In the genomic region with DNA sequence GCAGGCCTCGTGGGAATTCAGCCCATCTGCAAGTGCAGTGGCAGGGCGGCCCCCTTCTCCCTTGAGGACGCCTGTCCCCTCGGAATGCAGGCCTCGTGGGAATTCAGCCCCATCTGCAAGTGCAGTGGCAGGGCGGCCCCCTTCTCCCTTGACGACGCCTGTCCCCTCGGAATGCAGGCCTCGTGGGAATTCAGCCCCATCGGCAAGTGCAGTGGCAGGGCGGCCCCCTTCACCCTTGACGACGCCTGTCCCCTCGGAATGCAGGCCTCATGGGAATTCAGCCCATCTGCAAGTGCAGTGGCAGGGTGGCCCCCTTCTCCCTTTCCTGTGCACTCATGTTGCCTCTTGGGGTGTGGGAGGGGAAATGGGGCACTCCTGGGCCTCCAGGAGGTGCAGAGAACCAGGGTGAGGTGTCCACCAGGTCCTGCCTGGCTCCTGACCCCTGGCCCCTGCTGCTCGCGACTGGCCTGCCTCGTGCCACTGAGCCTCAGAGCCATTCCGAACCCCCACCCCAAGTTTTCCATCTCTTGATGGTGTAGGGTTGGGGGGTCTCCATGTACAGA, we compare ENCODE assay signal across 27 cellular contexts. TPM values are rescaled to one million over a fixed set of nuclear protein-coding genes. Genes with fewer than 3 reads are reported as not detected.
"Had no signal": no experiment of that assay in that cellular context is flagged by ENCODE, and none has a peak within 500 bp of the region (broad histone marks: within the 10 kb centered on the region; RNA-seq: fewer than 3 reads in every experiment).

No MANE protein-coding gene starts in this region.

- H3K4me1 ChIP-seq: SJSA1 had no signal

- H3K9me3 ChIP-seq: ascending aorta, body of pancreas, SJSA1 had no signal

- H3K4me3 Mint-ChIP-seq: activated CD8-positive, alpha-beta T cell treated with anti-CD3 and anti-CD28 coated beads, Interleukin-2, amount 10 ng/mL, durations not matched to agents 7 days and 5 days; activated naive CD4-positive, alpha-beta T cell treated with anti-CD3 and anti-CD28 coated beads, Interleukin-2, amount 50 U/mL, for 24 hours; activated T-cell treated with anti-CD3 and anti-CD28 coated beads, Interleukin-2, amount 50 U/mL, for 24 hours; activated T-helper 1 cell treated with anti-CD3 and anti-CD28 coated beads, Interleukin-12 subunit alpha, Interleukin-12 subunit beta, Interleukin-2, Interleukin-4 antibody, amounts not matched to agents 30 ng/mL and 10 ng/mL and 1 ng/mL, durations not matched to agents 14 hours and 24 hours and 36 hours; T-helper 2 cell treated with Interferon-gamma antibody and Interleukin-4, amounts not matched to agents 5 μg/mL and 100 μg/mL, for 36 hours had no signal

- DNase-seq: activated CD4-positive, alpha-beta T cell treated with anti-CD3 and anti-CD28 coated beads for 48 hours; activated CD4-positive, alpha-beta T cell treated with anti-CD3 and anti-CD28 coated beads, Interleukin-2, amount 50 U/mL, for 4 hours; activated CD4-positive, CD25-positive, alpha-beta regulatory T cell treated with anti-CD3 and anti-CD28 coated beads, Interleukin-2, amount 50 U/mL, for 72 hours; activated CD8-positive, alpha-beta T cell treated with anti-CD3 and anti-CD28 coated beads, Interleukin-2, amount 10 ng/mL, durations not matched to agents 7 days and 5 days; activated effector memory CD4-positive, alpha-beta T cell treated with Interleukin-2 at 50 U/mL for 16 hours; activated naive CD4-positive, alpha-beta T cell; activated T-cell treated with anti-CD3 and anti-CD28 coated beads, Interleukin-2, amount 50 U/mL, for 24 hours; body of pancreas; central memory CD4-positive, alpha-beta T cell; KG1; MV-4-11; NCI-H1105; NCI-H1436; NCI-H2029 treated with DMSO at 0.1 percent for 48 hours; NCI-H345; NCI-H510A; NCI-H526 treated with DMSO at 0.1 percent for 48 hours; NK-92 treated with Interleukin-12 subunit alpha and Interleukin-12 subunit beta, amount 100 ng/mL, for 24 hours; RPMI8226; SHP77; SW 1271 had no signal

- H3K9me3 Mint-ChIP-seq: activated naive CD4-positive, alpha-beta T cell treated with anti-CD3 and anti-CD28 coated beads, Interleukin-2, amount 50 U/mL, for 24 hours; activated T-cell treated with anti-CD3 and anti-CD28 coated beads, Interleukin-2, amount 50 U/mL, for 24 hours; activated T-helper 1 cell treated with anti-CD3 and anti-CD28 coated beads, Interleukin-12 subunit alpha, Interleukin-12 subunit beta, Interleukin-2, Interleukin-4 antibody, amounts not matched to agents 30 ng/mL and 10 ng/mL and 1 ng/mL, durations not matched to agents 14 hours and 24 hours and 36 hours; T-helper 2 cell treated with Interferon-gamma antibody and Interleukin-4, amounts not matched to agents 5 μg/mL and 100 μg/mL, for 36 hours had no signal

- ATAC-seq: activated CD8-positive, alpha-beta T cell treated with anti-CD3 and anti-CD28 coated beads, Interleukin-2, amount 10 ng/mL, durations not matched to agents 7 days and 5 days; body of pancreas; Panc1 had no signal

- H3K27ac ChIP-seq: ascending aorta, body of pancreas, SJSA1 had no signal

- H3K36me3 Mint-ChIP-seq: activated naive CD4-positive, alpha-beta T cell treated with anti-CD3 and anti-CD28 coated beads, Interleukin-2, amount 50 U/mL, for 24 hours had no signal

- H3K4me3 ChIP-seq: ascending aorta, body of pancreas, SJSA1 had no signal

- H3K36me3 ChIP-seq: ascending aorta, SJSA1 had no signal

- H3K27ac Mint-ChIP-seq: activated CD8-positive, alpha-beta T cell treated with anti-CD3 and anti-CD28 coated beads, Interleukin-2, amount 10 ng/mL, durations not matched to agents 7 days and 5 days; activated T-cell treated with anti-CD3 and anti-CD28 coated beads, Interleukin-2, amount 50 U/mL, for 24 hours; activated T-helper 1 cell treated with anti-CD3 and anti-CD28 coated beads, Interleukin-12 subunit alpha, Interleukin-12 subunit beta, Interleukin-2, Interleukin-4 antibody, amounts not matched to agents 30 ng/mL and 10 ng/mL and 1 ng/mL, durations not matched to agents 14 hours and 24 hours and 36 hours; T-helper 2 cell treated with Interferon-gamma antibody and Interleukin-4, amounts not matched to agents 5 μg/mL and 100 μg/mL, for 36 hours had no signal

RNA-seq across cellular contexts. Expression of a gene that starts 6.7 kb away (rescaled TPM):
- total RNA-seq: ascending aorta, SJSA1 had no signal
